8 cellular contexts compared by ENCODE assay signal in the genomic region with DNA sequence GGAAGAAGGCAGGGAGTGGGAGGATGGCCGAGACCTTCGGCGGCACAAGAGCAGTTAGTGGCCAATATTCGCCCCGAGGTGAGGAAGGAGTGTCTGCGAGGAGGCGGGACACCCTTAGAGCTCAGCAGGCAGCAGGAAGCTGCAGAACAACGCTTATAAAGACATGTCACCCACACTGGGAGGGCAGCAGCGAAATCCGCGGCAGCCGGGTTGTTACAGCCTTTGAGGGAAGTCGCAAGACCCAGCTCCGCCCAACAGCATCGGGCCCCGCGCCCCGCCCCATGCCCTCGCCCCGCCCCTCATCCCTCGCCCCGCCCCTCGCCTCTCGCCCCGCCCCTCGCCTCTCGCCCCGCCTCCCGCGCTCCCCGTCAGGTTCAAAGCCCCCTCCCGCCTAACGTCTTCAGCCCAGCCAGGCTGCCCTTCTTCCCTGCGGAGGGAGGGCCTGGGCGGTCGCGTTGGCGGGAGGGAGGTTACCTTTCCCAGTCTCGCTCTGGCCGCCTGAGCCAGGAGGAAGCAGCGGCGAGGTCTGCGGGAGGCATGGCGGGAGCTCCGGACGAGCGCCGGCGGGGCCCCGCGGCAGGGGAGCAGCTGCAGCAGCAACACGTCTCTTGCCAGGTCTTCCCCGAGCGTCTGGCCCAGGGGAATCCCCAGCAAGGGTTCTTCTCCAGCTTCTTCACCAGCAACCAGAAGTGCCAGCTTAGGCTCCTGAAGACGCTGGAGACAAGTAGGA. TPM values are rescaled to one million over a fixed set of nuclear protein-coding genes. Genes with fewer than 3 reads are reported as not detected.
A peak's percentile ranks its signal among the peaks of the same experiment; 100 is the strongest.
DNase-seq lines count a peak whose midpoint lies in the region; ATAC-seq and TF ChIP-seq lines count a peak whose summit lies in the region.

ATP23 (plus strand) TSS at position 403 of the 730 bp plus-strand sequence; CDS start at position 538, 135 bp downstream.

- peak within 1 kb of the TSS; percentile 99 for H3K27ac Mint-ChIP-seq in activated naive CD4-positive, alpha-beta T cell treated with anti-CD3 and anti-CD28 coated beads, Interleukin-2, amount 10 ng/mL, durations not matched to agents 7 days and 5 days

- no peaks in the 10 kb centered on the region for H3K27me3 ChIP-seq in GM06990 (replicated peaks; ENCODE audit: control insufficient read depth, insufficient read depth, low read length)

- peak within 1 kb of the TSS; percentile 89 for H3K4me3 Mint-ChIP-seq in activated naive CD4-positive, alpha-beta T cell treated with anti-CD3 and anti-CD28 coated beads, Interleukin-2, amount 10 ng/mL, durations not matched to agents 7 days and 5 days

- CTCF ChIA-PET in activated naive CD4-positive, alpha-beta T cell treated with anti-CD3 and anti-CD28 coated beads, Interleukin-2, amount 10 ng/mL, durations not matched to agents 7 days and 5 days (lab: Charles Lee) = interaction anchor here (0.7 kb wide), 1 partner anchor 46 kb away, joined by 3 read pairs; no protein-coding TSS in a partner anchor

- DNase-seq in GM06990 (ENCODE audit: extremely low read depth, insufficient read length) (peak; percentile 91), NB4 (ENCODE audit: low read depth) (peak; percentile 99), SK-N-DZ (ENCODE audit: low spot score) (peak; percentile 96), germinal center (ENCODE audit: low spot score) (peak; percentile 95), nucleus accumbens (lab: John Stamatoyannopoulos, UW) (peak; percentile 26 to 99 (median 83)), superior temporal gyrus (ENCODE audit: extremely low spot score) (peak; percentile 77)
- peak; percentile 94 for DNase-seq in activated naive CD4-positive, alpha-beta T cell treated with anti-CD3 and anti-CD28 coated beads, Interleukin-2, amount 10 ng/mL, durations not matched to agents 7 days and 5 days

- peaks cover 12% of the 10 kb centered on the region for H3K36me3 Mint-ChIP-seq in activated naive CD4-positive, alpha-beta T cell treated with anti-CD3 and anti-CD28 coated beads, Interleukin-2, amount 10 ng/mL, durations not matched to agents 7 days and 5 days

- no peaks in the 10 kb centered on the region for H3K27me3 Mint-ChIP-seq in activated naive CD4-positive, alpha-beta T cell treated with anti-CD3 and anti-CD28 coated beads, Interleukin-2, amount 10 ng/mL, durations not matched to agents 7 days and 5 days

- H3K4me1 Mint-ChIP-seq in activated naive CD4-positive, alpha-beta T cell treated with anti-CD3 and anti-CD28 coated beads, Interleukin-2, amount 10 ng/mL, durations not matched to agents 7 days and 5 days = peaks cover 54% of the 10 kb centered on the region

- H3K9me3 Mint-ChIP-seq in activated naive CD4-positive, alpha-beta T cell treated with anti-CD3 and anti-CD28 coated beads, Interleukin-2, amount 10 ng/mL, durations not matched to agents 7 days and 5 days = no peaks in the 10 kb centered on the region

- TF ChIP-seq CTCF in GM06990 (IDR thresholded peaks at IDR 0.05; ENCODE audit: insufficient read depth, low read length, poor library complexity, severe bottlenecking) = no peak
- TF ChIP-seq CTCF in NB4 (IDR thresholded peaks at IDR 0.05; ENCODE audit: low read depth, low read length) = no peak

- H3K36me3 ChIP-seq in GM06990 (ENCODE audit: control insufficient read depth, insufficient read depth, low read length) = no peaks in the 10 kb centered on the region

- peak; percentile 85 for ATAC-seq in HG02571 (IDR thresholded peaks at IDR 0.05; ENCODE audit: unreplicated experiment)

- peak; percentile 90 for TF ChIP-seq POLR2A in NB4 (IDR thresholded peaks at IDR 0.05; ENCODE audit: extremely low read depth, insufficient read length)

- H3K4me3 ChIP-seq in GM06990 (replicated peaks; ENCODE audit: low read depth, low read length) (peak within 1 kb of the TSS; percentile 75), NB4 (ENCODE audit: low read depth, low read length) (peak within 1 kb of the TSS; percentile 98)

RNA-seq across cellular contexts. Expression of gene ATP23, which starts in this region (rescaled TPM):
- 21.5 and 25.3 TPM in 2 replicates for polyA plus RNA-seq in SK-N-DZ (2014; cell fraction: cytosol; rRNA removed)
- polyA plus RNA-seq in SK-N-DZ (2014; cell fraction: nucleus; rRNA removed) = 9.7 and 13.3 TPM in 2 replicates

Comparison
In these comparisons a context has a peak if more than half of its experiments do, and no peak if none do; other contexts are left out.
1. Peak in every context shown above with its lines: DNase-seq, ATAC-seq and H3K4me3 ChIP-seq.